ENCODE assay signal across 1 cellular context in the genomic region with DNA sequence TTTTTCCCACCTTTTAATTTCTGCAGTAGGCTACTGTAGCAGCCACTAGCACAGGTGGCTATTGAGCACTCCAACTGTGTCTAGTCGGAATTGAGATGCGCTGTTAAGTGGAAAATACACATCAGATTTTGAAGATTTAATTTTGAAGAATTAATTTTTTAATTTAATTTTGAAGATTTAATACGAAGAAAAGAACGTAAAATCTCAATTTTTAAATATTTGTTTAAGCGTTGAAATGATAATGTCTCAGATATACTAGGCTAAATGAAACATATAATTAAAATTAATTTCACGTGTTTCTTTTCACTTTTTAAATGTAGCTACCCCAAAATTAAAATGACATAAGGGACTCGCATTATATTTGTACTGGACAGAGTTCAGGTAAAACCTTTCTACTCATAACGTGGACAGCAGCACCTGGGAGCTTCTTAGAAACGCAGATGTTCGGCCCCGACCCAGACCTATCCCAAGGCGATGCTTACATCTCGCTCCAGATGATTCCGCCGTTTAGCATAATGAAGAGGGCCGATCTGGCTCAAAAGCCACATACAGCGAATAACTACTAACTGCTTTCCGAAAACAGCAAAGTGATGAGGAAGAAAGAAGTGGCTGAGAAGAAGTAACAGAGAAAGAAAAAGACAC.
TF ChIP-seq lines count a peak whose summit lies in the region.

No MANE protein-coding gene starts in this region.

TF ChIP-seq in K562, 482 proteins besides CTCF, POLR2A, EP300 and RAD21 (continued from another document):
- TF ChIP-seq, protein P1, sequence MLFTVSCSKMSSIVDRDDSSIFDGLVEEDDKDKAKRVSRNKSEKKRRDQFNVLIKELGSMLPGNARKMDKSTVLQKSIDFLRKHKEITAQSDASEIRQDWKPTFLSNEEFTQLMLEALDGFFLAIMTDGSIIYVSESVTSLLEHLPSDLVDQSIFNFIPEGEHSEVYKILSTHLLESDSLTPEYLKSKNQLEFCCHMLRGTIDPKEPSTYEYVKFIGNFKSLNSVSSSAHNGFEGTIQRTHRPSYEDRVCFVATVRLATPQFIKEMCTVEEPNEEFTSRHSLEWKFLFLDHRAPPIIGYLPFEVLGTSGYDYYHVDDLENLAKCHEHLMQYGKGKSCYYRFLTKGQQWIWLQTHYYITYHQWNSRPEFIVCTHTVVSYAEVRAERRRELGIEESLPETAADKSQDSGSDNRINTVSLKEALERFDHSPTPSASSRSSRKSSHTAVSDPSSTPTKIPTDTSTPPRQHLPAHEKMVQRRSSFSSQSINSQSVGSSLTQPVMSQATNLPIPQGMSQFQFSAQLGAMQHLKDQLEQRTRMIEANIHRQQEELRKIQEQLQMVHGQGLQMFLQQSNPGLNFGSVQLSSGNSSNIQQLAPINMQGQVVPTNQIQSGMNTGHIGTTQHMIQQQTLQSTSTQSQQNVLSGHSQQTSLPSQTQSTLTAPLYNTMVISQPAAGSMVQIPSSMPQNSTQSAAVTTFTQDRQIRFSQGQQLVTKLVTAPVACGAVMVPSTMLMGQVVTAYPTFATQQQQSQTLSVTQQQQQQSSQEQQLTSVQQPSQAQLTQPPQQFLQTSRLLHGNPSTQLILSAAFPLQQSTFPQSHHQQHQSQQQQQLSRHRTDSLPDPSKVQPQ (CRISPR knock-in tag; IDR thresholded peaks at IDR 0.05; ENCODE audit: borderline replicate concordance): no peak
- no peak for TF ChIP-seq SRSF3 (IDR thresholded peaks at IDR 0.05; ENCODE audit: insufficient read depth, low read length)
- TF ChIP-seq NFE2L1 (tag; IDR thresholded peaks at IDR 0.05; ENCODE audit: borderline replicate concordance, low read depth): no peak
- TF ChIP-seq ZNF57 (CRISPR knock-in tag; IDR thresholded peaks at IDR 0.05): no peak
- TF ChIP-seq, protein P2, sequence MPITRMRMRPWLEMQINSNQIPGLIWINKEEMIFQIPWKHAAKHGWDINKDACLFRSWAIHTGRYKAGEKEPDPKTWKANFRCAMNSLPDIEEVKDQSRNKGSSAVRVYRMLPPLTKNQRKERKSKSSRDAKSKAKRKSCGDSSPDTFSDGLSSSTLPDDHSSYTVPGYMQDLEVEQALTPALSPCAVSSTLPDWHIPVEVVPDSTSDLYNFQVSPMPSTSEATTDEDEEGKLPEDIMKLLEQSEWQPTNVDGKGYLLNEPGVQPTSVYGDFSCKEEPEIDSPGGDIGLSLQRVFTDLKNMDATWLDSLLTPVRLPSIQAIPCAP (CRISPR knock-in tag; IDR thresholded peaks at IDR 0.05; ENCODE audit: borderline replicate concordance): no peak
- TF ChIP-seq ARID2 (IDR thresholded peaks at IDR 0.05): no peak
- TF ChIP-seq, protein P3, sequence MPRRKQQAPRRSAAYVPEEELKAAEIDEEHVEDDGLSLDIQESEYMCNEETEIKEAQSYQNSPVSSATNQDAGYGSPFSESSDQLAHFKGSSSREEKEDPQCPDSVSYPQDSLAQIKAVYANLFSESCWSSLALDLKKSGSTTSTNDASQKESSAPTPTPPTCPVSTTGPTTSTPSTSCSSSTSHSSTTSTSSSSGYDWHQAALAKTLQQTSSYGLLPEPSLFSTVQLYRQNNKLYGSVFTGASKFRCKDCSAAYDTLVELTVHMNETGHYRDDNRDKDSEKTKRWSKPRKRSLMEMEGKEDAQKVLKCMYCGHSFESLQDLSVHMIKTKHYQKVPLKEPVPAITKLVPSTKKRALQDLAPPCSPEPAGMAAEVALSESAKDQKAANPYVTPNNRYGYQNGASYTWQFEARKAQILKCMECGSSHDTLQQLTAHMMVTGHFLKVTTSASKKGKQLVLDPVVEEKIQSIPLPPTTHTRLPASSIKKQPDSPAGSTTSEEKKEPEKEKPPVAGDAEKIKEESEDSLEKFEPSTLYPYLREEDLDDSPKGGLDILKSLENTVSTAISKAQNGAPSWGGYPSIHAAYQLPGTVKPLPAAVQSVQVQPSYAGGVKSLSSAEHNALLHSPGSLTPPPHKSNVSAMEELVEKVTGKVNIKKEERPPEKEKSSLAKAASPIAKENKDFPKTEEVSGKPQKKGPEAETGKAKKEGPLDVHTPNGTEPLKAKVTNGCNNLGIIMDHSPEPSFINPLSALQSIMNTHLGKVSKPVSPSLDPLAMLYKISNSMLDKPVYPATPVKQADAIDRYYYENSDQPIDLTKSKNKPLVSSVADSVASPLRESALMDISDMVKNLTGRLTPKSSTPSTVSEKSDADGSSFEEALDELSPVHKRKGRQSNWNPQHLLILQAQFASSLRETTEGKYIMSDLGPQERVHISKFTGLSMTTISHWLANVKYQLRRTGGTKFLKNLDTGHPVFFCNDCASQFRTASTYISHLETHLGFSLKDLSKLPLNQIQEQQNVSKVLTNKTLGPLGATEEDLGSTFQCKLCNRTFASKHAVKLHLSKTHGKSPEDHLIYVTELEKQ (CRISPR knock-in tag; IDR thresholded peaks at IDR 0.05): no peak
- TF ChIP-seq NR2C1 (IDR thresholded peaks at IDR 0.05): no peak
- no peak for TF ChIP-seq NR2C1 (tag; IDR thresholded peaks at IDR 0.05)
- TF ChIP-seq SNRNP70 (optimal IDR thresholded peaks at IDR 0.05; ENCODE audit: low read depth, low read length): no peak
- TF ChIP-seq PPARD (CRISPR knock-in tag; IDR thresholded peaks at IDR 0.05): no peak
- TF ChIP-seq SMARCA4 (IDR thresholded peaks at IDR 0.05): peak; percentile 61; the same call in 1 of the 2 replicates
- no peak for TF ChIP-seq KLF10 (CRISPR knock-in tag; IDR thresholded peaks at IDR 0.05)
- TF ChIP-seq KDM2B (CRISPR knock-in tag; IDR thresholded peaks at IDR 0.05): no peak
- TF ChIP-seq ZNF431 (CRISPR knock-in tag; IDR thresholded peaks at IDR 0.05): peak; percentile 45; the same call in 1 of the 2 replicates
- TF ChIP-seq YBX1 (IDR thresholded peaks at IDR 0.05): no peak
- TF ChIP-seq STAT5A (IDR thresholded peaks at IDR 0.05; ENCODE audit: borderline replicate concordance, low read length): no peak
- no peak for TF ChIP-seq HNRNPH1 (optimal IDR thresholded peaks at IDR 0.05; ENCODE audit: low read depth, low read length)
- TF ChIP-seq ZNF696 (CRISPR knock-in tag; conservative IDR thresholded peaks at IDR 0.05): no peak
- no peak for TF ChIP-seq SP2 (IDR thresholded peaks at IDR 0.05; ENCODE audit: extremely low read depth, low read depth, low read length, poor library complexity, severe bottlenecking)
- 0 out of 2 replicates have a peak, but pooled peaks have one; percentile 44 for TF ChIP-seq ZNF589 (CRISPR knock-in tag; IDR thresholded peaks at IDR 0.05; ENCODE audit: low read depth)
- no peak for TF ChIP-seq ZFP30 (CRISPR knock-in tag; IDR thresholded peaks at IDR 0.05; ENCODE audit: borderline replicate concordance)
- no peak for TF ChIP-seq SP1 (CRISPR knock-in tag; IDR thresholded peaks at IDR 0.05)
- TF ChIP-seq HDAC8 (tag; IDR thresholded peaks at IDR 0.05): no peak
- no peak for TF ChIP-seq CBX2 (IDR thresholded peaks at IDR 0.05; ENCODE audit: insufficient read depth, low read length, poor library complexity, severe bottlenecking)
- no peak for TF ChIP-seq ZNF77 (CRISPR knock-in tag; IDR thresholded peaks at IDR 0.05)
- no peak for TF ChIP-seq TEAD2 (tag; IDR thresholded peaks at IDR 0.05)
- TF ChIP-seq DMBX1 (CRISPR knock-in tag; IDR thresholded peaks at IDR 0.05; ENCODE audit: borderline replicate concordance): no peak
- no peak for TF ChIP-seq NFIC (IDR thresholded peaks at IDR 0.05)
- TF ChIP-seq, protein P4, sequence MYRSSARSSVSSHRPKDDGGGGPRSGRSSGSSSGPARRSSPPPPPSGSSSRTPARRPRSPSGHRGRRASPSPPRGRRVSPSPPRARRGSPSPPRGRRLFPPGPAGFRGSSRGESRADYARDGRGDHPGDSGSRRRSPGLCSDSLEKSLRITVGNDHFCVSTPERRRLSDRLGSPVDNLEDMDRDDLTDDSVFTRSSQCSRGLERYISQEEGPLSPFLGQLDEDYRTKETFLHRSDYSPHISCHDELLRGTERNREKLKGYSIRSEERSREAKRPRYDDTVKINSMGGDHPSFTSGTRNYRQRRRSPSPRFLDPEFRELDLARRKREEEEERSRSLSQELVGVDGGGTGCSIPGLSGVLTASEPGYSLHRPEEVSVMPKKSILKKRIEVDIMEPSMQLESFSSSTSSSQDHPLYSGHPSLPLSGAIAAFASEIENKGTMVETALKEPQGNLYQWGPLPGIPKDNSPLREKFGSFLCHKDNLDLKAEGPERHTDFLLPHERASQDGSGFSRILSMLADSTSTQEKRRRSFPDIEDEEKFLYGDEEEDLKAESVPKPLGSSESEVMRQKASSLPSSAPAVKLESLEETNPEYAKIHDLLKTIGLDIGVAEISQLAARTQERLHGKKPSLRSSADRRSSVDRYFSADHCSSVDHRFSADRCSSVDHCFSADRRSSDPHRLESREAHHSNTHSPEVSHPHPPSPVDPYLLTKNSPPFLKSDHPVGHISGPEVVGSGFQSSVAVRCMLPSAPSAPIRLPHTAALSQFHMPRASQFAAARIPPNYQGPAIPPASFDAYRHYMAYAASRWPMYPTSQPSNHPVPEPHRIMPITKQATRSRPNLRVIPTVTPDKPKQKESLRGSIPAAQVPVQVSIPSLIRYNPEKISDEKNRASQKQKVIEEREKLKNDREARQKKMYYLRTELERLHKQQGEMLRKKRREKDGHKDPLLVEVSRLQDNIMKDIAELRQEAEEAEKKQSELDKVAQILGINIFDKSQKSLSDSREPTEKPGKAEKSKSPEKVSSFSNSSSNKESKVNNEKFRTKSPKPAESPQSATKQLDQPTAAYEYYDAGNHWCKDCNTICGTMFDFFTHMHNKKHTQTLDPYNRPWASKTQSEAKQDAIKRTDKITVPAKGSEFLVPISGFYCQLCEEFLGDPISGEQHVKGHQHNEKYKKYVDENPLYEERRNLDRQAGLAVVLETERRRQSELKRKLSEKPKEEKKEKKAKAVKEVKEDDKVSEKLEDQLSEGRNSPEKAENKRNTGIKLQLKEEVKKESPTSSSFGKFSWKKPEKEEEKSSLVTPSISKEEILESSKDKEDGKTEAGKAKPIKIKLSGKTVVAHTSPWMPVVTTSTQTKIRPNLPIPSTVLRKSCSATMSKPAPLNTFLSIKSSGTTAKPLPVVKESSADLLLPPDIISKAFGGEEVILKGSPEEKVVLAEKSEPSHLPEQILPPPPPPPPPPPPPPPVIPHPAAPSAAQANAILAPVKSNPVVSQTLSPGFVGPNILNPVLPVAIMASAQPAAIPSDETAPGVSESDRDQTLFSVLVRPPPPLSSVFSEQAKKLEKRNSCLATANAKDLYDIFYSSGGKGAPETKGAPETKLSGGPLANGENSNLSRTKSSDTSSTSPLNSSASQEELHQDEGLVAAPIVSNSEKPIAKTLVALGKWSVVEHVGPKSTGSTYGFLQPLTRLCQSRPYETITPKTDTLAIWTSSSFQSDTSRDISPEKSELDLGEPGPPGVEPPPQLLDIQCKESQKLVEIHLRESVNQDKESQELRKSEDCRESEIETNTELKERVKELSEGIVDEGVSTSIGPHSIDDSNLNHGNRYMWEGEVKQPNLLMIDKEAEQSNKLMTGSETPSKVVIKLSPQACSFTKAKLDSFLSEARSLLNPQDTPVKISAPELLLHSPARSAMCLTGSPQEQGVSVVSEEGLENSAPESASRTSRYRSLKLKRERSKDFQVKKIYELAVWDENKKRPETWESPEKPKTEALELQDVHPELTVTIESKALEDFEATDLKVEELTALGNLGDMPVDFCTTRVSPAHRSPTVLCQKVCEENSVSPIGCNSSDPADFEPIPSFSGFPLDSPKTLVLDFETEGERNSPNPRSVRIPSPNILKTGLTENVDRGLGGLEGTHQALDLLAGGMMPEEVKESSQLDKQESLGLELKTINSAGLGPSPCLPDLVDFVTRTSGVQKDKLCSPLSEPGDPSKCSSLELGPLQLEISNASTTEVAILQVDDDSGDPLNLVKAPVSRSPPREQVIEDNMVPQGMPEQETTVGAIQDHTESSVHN (IDR thresholded peaks at IDR 0.05; ENCODE audit: borderline replicate concordance in 1 of 2, low read depth in 1 of 2): no peak
- TF ChIP-seq, protein P5, sequence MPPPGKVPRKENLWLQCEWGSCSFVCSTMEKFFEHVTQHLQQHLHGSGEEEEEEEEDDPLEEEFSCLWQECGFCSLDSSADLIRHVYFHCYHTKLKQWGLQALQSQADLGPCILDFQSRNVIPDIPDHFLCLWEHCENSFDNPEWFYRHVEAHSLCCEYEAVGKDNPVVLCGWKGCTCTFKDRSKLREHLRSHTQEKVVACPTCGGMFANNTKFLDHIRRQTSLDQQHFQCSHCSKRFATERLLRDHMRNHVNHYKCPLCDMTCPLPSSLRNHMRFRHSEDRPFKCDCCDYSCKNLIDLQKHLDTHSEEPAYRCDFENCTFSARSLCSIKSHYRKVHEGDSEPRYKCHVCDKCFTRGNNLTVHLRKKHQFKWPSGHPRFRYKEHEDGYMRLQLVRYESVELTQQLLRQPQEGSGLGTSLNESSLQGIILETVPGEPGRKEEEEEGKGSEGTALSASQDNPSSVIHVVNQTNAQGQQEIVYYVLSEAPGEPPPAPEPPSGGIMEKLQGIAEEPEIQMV (tag; conservative IDR thresholded peaks at IDR 0.05; ENCODE audit: low read depth): 0 out of 2 replicates have a peak, but pooled peaks have one; percentile 4
- TF ChIP-seq, protein P6, sequence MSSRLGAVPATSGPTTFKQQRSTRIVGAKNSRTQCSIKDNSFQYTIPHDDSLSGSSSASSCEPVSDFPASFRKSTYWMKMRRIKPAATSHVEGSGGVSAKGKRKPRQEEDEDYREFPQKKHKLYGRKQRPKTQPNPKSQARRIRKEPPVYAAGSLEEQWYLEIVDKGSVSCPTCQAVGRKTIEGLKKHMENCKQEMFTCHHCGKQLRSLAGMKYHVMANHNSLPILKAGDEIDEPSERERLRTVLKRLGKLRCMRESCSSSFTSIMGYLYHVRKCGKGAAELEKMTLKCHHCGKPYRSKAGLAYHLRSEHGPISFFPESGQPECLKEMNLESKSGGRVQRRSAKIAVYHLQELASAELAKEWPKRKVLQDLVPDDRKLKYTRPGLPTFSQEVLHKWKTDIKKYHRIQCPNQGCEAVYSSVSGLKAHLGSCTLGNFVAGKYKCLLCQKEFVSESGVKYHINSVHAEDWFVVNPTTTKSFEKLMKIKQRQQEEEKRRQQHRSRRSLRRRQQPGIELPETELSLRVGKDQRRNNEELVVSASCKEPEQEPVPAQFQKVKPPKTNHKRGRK (tag; IDR thresholded peaks at IDR 0.05): peak; percentile 46
TF ChIP-seq in K562: peak in this region for 8.
